26 cellular contexts compared by ENCODE assay signal in the genomic region with DNA sequence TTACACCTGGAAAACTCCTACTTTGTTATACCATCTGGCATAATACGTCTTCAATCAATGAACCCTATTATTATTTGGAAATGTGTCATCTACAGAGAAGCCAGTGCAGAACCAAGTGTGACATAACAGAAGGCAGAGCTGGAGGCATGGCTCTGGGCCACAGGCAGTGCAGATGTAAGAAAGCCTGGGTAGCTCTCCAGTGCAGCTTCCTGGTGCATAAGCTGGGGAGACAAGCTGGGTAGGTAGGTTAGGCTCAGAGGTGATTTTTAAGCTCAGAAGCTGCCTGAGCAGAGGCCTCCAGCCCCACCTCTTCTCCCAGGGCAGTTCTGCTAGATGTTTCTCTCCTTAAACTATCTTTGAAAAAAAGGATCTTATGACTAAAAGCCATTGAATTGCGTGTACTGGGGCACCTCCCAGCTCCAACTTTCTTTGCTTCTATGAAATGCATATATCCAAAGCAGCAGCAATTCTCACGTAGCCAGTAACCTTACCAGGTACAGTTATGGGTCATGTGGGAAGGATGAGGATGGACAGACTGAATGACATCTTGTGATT. TPM values are rescaled to one million over a fixed set of nuclear protein-coding genes. Genes with fewer than 3 reads are reported as not detected.
"Had no signal": no experiment of that assay in that cellular context is flagged by ENCODE, and none has a peak within 500 bp of the region (broad histone marks: within the 10 kb centered on the region; RNA-seq: fewer than 3 reads in every experiment).

No MANE protein-coding gene starts in this region.

- FAIRE-seq: small intestine had no signal

- ATAC-seq: mucosa of descending colon; psoas muscle; right lobe of liver; stimulated activated effector memory CD8-positive, alpha-beta T cell treated with anti-CD3 and anti-CD28 coated beads, Interleukin-12 subunit alpha, Interleukin-12 subunit beta, amount 100 ng/mL, for 72 hours had no signal

- H3K27ac ChIP-seq: epithelial cell of prostate, psoas muscle, right lobe of liver, stomach, testis had no signal

- H3K4me3 ChIP-seq: mucosa of descending colon, psoas muscle, right lobe of liver, stomach, testis had no signal

- H3K27ac Mint-ChIP-seq: activated B cell treated with CpG ODN at 0.5 μM for 24 hours; activated CD4-positive, alpha-beta memory T cell treated with anti-CD3 and anti-CD28 coated beads for 36 hours; activated naive CD8-positive, alpha-beta T cell treated with anti-CD3 and anti-CD28 coated beads for 36 hours; activated T-helper 1 cell treated with anti-CD3 and anti-CD28 coated beads, Interleukin-12 subunit alpha, Interleukin-12 subunit beta, Interleukin-2, Interleukin-4 antibody, amounts not matched to agents 30 ng/mL and 10 ng/mL and 1 ng/mL, durations not matched to agents 14 hours and 24 hours and 36 hours; memory B cell; stimulated activated effector memory CD8-positive, alpha-beta T cell treated with anti-CD3 and anti-CD28 coated beads, Interleukin-12 subunit alpha, Interleukin-12 subunit beta, amount 100 ng/mL, for 72 hours had no signal

- H3K4me1 Mint-ChIP-seq: activated B cell treated with CpG ODN at 0.5 μM for 24 hours; memory B cell; naive B cell; stimulated activated effector memory CD8-positive, alpha-beta T cell treated with anti-CD3 and anti-CD28 coated beads, Interleukin-12 subunit alpha, Interleukin-12 subunit beta, amount 100 ng/mL, for 72 hours had no signal

- DNase-seq: activated B cell treated with CpG ODN at 0.5 μM for 24 hours; activated CD4-positive, alpha-beta memory T cell treated with anti-CD3 and anti-CD28 coated beads for 36 hours; activated CD4-positive, alpha-beta T cell treated with anti-CD3 and anti-CD28 coated beads for 4 hours; activated naive CD8-positive, alpha-beta T cell treated with anti-CD3 and anti-CD28 coated beads for 36 hours; activated T-cell treated with anti-CD3 and anti-CD28 coated beads for 4 hours; amniotic stem cell; dermis blood vessel endothelial cell; mucosa of descending colon; naive B cell; psoas muscle; right lobe of liver; small intestine; stimulated activated CD4-positive, alpha-beta T cell treated with anti-CD3 and anti-CD28 coated beads, Interleukin-15, amount 100 ng/mL, for 24 hours; stimulated activated CD4-positive, alpha-beta T cell treated with anti-CD3 and anti-CD28 coated beads, Interleukin-2, amount 100 ng/mL, for 48 hours; stomach; T-helper 1 cell; T-helper 9 cell; testis had no signal

- H3K27me3 Mint-ChIP-seq: activated CD4-positive, alpha-beta memory T cell treated with anti-CD3 and anti-CD28 coated beads for 36 hours; memory B cell; naive B cell had no signal

- H3K9me3 ChIP-seq: mucosa of descending colon, psoas muscle, right lobe of liver, stomach, testis had no signal

- H3K9me3 Mint-ChIP-seq: activated B cell treated with CpG ODN at 0.5 μM for 24 hours; activated CD4-positive, alpha-beta memory T cell treated with anti-CD3 and anti-CD28 coated beads for 36 hours; activated naive CD8-positive, alpha-beta T cell treated with anti-CD3 and anti-CD28 coated beads for 36 hours; activated T-helper 1 cell treated with anti-CD3 and anti-CD28 coated beads, Interleukin-12 subunit alpha, Interleukin-12 subunit beta, Interleukin-2, Interleukin-4 antibody, amounts not matched to agents 30 ng/mL and 10 ng/mL and 1 ng/mL, durations not matched to agents 14 hours and 24 hours and 36 hours; memory B cell; naive B cell; neural crest cell; stimulated activated effector memory CD8-positive, alpha-beta T cell treated with anti-CD3 and anti-CD28 coated beads, Interleukin-12 subunit alpha, Interleukin-12 subunit beta, amount 100 ng/mL, for 72 hours had no signal

- H3K36me3 ChIP-seq: right lobe of liver, stomach had no signal

- H3K27me3 ChIP-seq: right lobe of liver, stomach, testis had no signal

- H3K4me3 Mint-ChIP-seq: activated B cell treated with CpG ODN at 0.5 μM for 24 hours; activated CD4-positive, alpha-beta memory T cell treated with anti-CD3 and anti-CD28 coated beads for 36 hours; activated naive CD8-positive, alpha-beta T cell treated with anti-CD3 and anti-CD28 coated beads for 36 hours; activated T-helper 1 cell treated with anti-CD3 and anti-CD28 coated beads, Interleukin-12 subunit alpha, Interleukin-12 subunit beta, Interleukin-2, Interleukin-4 antibody, amounts not matched to agents 30 ng/mL and 10 ng/mL and 1 ng/mL, durations not matched to agents 14 hours and 24 hours and 36 hours; memory B cell; naive B cell; neural crest cell; stimulated activated effector memory CD8-positive, alpha-beta T cell treated with anti-CD3 and anti-CD28 coated beads, Interleukin-12 subunit alpha, Interleukin-12 subunit beta, amount 100 ng/mL, for 72 hours had no signal

- H3K36me3 Mint-ChIP-seq: activated CD4-positive, alpha-beta memory T cell treated with anti-CD3 and anti-CD28 coated beads for 36 hours; activated naive CD8-positive, alpha-beta T cell treated with anti-CD3 and anti-CD28 coated beads for 36 hours; memory B cell; naive B cell; stimulated activated effector memory CD8-positive, alpha-beta T cell treated with anti-CD3 and anti-CD28 coated beads, Interleukin-12 subunit alpha, Interleukin-12 subunit beta, amount 100 ng/mL, for 72 hours had no signal

RNA-seq across cellular contexts. Expression of a gene that starts 30.7 kb away (rescaled TPM):
- total RNA-seq: activated B cell treated with CpG ODN at 0.5 μM for 24 hours; activated CD4-positive, alpha-beta memory T cell treated with anti-CD3 and anti-CD28 coated beads for 36 hours; activated naive CD8-positive, alpha-beta T cell treated with anti-CD3 and anti-CD28 coated beads for 36 hours; activated T-helper 1 cell treated with anti-CD3 and anti-CD28 coated beads, Interleukin-12 subunit alpha, Interleukin-12 subunit beta, Interleukin-2, Interleukin-4 antibody, amounts not matched to agents 30 ng/mL and 10 ng/mL and 1 ng/mL, durations not matched to agents 14 hours and 24 hours and 36 hours; cardiac septum; liver; right lobe of liver; ureter had no signal
- polyA plus RNA-seq: liver had no signal
